ENCODE assay signal across 2 cellular contexts in genomic region chr12:105279460-105280056, GRCh38.
TF ChIP-seq lines count a peak whose summit lies in the region.

No MANE protein-coding gene starts in this region.

TF ChIP-seq in GM23338, 12 proteins besides CTCF, POLR2A, EP300 and RAD21 (continued from another document):
- TF ChIP-seq ZNF462 (CRISPR knock-in tag; IDR thresholded peaks at IDR 0.05), result no peak
- TF ChIP-seq POLR2AphosphoS5 (IDR thresholded peaks at IDR 0.05; ENCODE audit: low read depth), result no peak
- TF ChIP-seq EZH2phosphoT487 (IDR thresholded peaks at IDR 0.05; ENCODE audit: unreplicated experiment), result no peak
- no peak for TF ChIP-seq ZNF114 (CRISPR knock-in tag; IDR thresholded peaks at IDR 0.05)
- TF ChIP-seq NANOG (IDR thresholded peaks at IDR 0.05; ENCODE audit: borderline replicate concordance), result no peak

TF ChIP-seq in SK-N-SH treated with all-trans-retinoic acid at 6 μM for 48 hours, 23 proteins besides CTCF, POLR2A, EP300 and RAD21 (continued from another document):
- TF ChIP-seq PATZ1 (CRISPR knock-in tag; IDR thresholded peaks at IDR 0.05; ENCODE audit: borderline replicate concordance) (no peak), ESRRG (CRISPR knock-in tag; IDR thresholded peaks at IDR 0.05) (no peak), TSHZ2 (CRISPR knock-in tag; IDR thresholded peaks at IDR 0.05) (no peak), RARB (CRISPR knock-in tag; IDR thresholded peaks at IDR 0.05) (no peak), POU6F1 (CRISPR knock-in tag; IDR thresholded peaks at IDR 0.05; ENCODE audit: borderline replicate concordance, low read depth) (no peak), PPARA (CRISPR knock-in tag; IDR thresholded peaks at IDR 0.05; ENCODE audit: borderline replicate concordance) (no peak), ZC3H10 (CRISPR knock-in tag; IDR thresholded peaks at IDR 0.05) (no peak), CSDC2 (CRISPR knock-in tag; IDR thresholded peaks at IDR 0.05) (no peak), ZFP3 (CRISPR knock-in tag; IDR thresholded peaks at IDR 0.05) (no peak), CSRNP3 (CRISPR knock-in tag; IDR thresholded peaks at IDR 0.05) (no peak), ZNF565 (CRISPR knock-in tag; conservative IDR thresholded peaks at IDR 0.05; ENCODE audit: low read depth) (no peak), BACH2 (CRISPR knock-in tag; IDR thresholded peaks at IDR 0.05; ENCODE audit: borderline replicate concordance) (no peak), ZNF70 (CRISPR knock-in tag; IDR thresholded peaks at IDR 0.05) (no peak)
